In the genomic region with DNA sequence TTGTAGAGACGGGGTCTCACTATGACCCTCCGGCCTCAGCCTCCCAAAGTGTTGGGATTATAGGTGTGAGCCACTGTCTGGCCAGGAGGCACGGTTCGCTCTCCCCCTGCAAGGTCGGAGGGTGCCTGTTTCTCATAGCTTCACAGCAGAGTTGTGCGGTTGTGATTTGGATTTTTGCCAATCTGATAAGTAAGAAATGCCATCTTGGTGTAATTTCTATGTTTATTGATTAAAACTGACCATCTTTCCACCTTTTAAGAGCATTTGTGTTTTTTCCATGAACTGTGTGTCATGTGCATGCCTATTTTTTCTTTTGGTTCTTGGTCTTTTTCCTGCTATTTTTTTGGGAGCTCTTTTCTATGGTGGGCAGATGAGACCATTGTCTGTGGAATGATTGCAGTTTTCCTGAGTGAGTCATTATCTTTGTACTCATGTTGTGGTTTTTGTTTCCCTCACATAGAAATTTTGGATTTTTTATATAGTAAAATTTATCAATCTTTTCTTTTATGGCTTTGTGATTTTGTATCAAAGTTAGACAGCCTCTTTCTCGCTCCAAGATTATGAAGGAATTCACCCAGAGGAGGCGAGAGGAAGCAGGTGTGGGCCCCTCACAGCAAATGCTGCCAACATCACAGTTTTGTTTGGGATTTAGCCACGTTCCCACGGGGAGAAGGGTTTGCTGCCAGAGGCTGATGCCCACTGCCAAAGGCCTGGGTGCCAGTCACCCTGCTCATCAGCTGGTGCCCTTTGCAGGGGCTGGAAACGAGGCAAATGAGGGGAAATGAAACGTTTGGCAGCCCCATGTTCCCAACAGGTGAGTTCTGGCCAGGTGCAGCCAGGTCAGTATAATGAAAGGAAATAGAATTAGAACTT, we compare ENCODE assay signal across 1 cellular context.
TF ChIP-seq lines count a peak whose summit lies in the region.

No MANE protein-coding gene starts in this region.

TF ChIP-seq in HCT116, 20 proteins besides CTCF, POLR2A, EP300 and RAD21 (continued from another document):
- no peak for TF ChIP-seq POLR2AphosphoS5 (IDR thresholded peaks at IDR 0.05; ENCODE audit: low read depth, low read length)
- no peak for TF ChIP-seq ZNF274 (IDR thresholded peaks at IDR 0.05; ENCODE audit: low read depth, low read length)
- TF ChIP-seq, protein P1, sequence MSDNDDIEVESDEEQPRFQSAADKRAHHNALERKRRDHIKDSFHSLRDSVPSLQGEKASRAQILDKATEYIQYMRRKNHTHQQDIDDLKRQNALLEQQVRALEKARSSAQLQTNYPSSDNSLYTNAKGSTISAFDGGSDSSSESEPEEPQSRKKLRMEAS (IDR thresholded peaks at IDR 0.05) = no peak
- no peak for TF ChIP-seq EGR1 (IDR thresholded peaks at IDR 0.05; ENCODE audit: low read depth)
- no peak for TF ChIP-seq SP1 (IDR thresholded peaks at IDR 0.05; ENCODE audit: low read depth)
- no peak for TF ChIP-seq SIN3A (IDR thresholded peaks at IDR 0.05; ENCODE audit: low read depth)
- no peak for TF ChIP-seq ELF1 (IDR thresholded peaks at IDR 0.05; ENCODE audit: borderline replicate concordance, low read depth)
